ENCODE assay signal across 17 cellular contexts in the genomic region with DNA sequence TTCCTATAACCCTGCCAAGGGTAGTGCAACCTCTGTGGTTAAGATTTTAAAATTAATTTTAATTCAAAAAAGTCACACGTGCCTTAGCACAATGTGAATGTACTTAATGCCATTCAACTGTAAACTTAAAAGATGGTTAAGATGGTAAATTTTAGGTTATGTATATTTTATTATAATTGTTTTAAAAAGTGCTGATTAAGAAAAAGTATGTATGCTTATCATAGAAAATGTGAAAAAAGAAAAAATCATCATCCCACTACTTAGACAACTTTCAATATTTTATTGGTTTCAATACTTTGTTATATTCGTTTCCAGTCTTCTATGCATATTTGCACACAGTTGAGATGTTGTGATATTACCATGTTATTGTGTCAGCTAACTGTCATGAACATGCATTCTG. TPM values are rescaled to one million over a fixed set of nuclear protein-coding genes. Genes with fewer than 3 reads are reported as not detected.
DNase-seq lines count a peak whose midpoint lies in the region; ATAC-seq, FAIRE-seq and TF ChIP-seq lines count a peak whose summit lies in the region.
"Had no signal": no experiment of that assay in that cellular context is flagged by ENCODE, and none has a peak within 500 bp of the region (broad histone marks: within the 10 kb centered on the region; RNA-seq: fewer than 3 reads in every experiment).

No MANE protein-coding gene starts in this region.

- TF ChIP-seq RAD21 in HepG2 (CRISPR knock-in tag; IDR thresholded peaks at IDR 0.05) = no peak

- DNase-seq in HepG2 (ENCODE audit: low spot score) (no peak), right lobe of liver (no peak), RCC 7860 (ENCODE audit: low spot score) (no peak), thyroid gland (no peak), Right ventricle myocardium superior (no peak), H4 (ENCODE audit: low spot score) (no peak)
- DNase-seq: 8988T; C1 segment of cervical spinal cord; Caco-2; CD8-positive, alpha-beta T cell; DMS153; DND-41; GOT3; H7; HCEC 1CT had no signal

- peaks cover 27 to 46% of the 10 kb centered on the region in 2 experiments for H3K36me3 ChIP-seq in HepG2 (replicated peaks in 1 of 2; ENCODE audit: control insufficient read depth in 1 of 2, insufficient read depth in 2 of 2, low read length in 2 of 2)
- peaks cover 0 to 32% (median 9%) of the 10 kb centered on the region in 4 donors for H3K36me3 ChIP-seq in right lobe of liver
- peaks cover 0 to 13% of the 10 kb centered on the region in 2 donors for H3K36me3 ChIP-seq in thyroid gland

- no TSS peak for BruUV-seq in HepG2 (replicated peaks; lab: Mats Ljungman, UMichigan)

- TF ChIP-seq EP300 in HepG2 (IDR thresholded peaks at IDR 0.05; ENCODE audit: low read depth in 2 of 2, low read length in 2 of 2) = no peak
- no peak for TF ChIP-seq EP300 in HepG2 (CRISPR knock-in tag; IDR thresholded peaks at IDR 0.05; ENCODE audit: borderline replicate concordance)

- 78% methylated on average over 2 of the region's 2 CpGs for WGBS in HepG2 (ENCODE audit: low lambda C conversion rate)
- 61% methylated on average over 2 of the region's 2 CpGs for WGBS in right lobe of liver (ENCODE audit: insufficient coverage, low coverage, low lambda C conversion rate, missing lambda C conversion rate)
- 45 to 48% methylated on average over 2 of the region's 2 CpGs for WGBS in thyroid gland, 2 donors

- no peak overlapping the region for H3K27ac ChIP-seq in HepG2 (ENCODE audit: extremely low read length, insufficient read depth, low read length)
- no peak overlapping the region for H3K27ac ChIP-seq in right lobe of liver
- peak overlapping the region in 2 of 3 donors; percentile 20 to 61 for H3K27ac ChIP-seq in thyroid gland

- peaks cover 26% of the 10 kb centered on the region for H3K4me1 ChIP-seq in HepG2 (ENCODE audit: insufficient read depth, low read length)
- peaks cover 0 to 25% (median 2%) of the 10 kb centered on the region in 4 donors for H3K4me1 ChIP-seq in right lobe of liver
- H3K4me1 ChIP-seq in thyroid gland = peaks cover 32 to 39% of the 10 kb centered on the region in 2 donors

- intact Hi-C loops in HepG2 (cut with micrococcal nuclease; ENCODE audit: unreplicated experiment) (no loop called here), right lobe of liver (cut with DNase I) (no loop called here), thyroid gland (cut with DNase I) (no loop called here), Right ventricle myocardium superior (cut with DNase I) (no loop called here)

- POLR2A ChIA-PET in HepG2 (lab: Yijun Ruan, JAX) = no interaction called here

- H3K9me3 ChIP-seq in HepG2 (ENCODE audit: low read length) (no peaks in the 10 kb centered on the region), right lobe of liver (no peaks in the 10 kb centered on the region), thyroid gland (no peaks in the 10 kb centered on the region)
- H3K9me3 ChIP-seq: Caco-2 had no signal

- peaks cover 48% of the 10 kb centered on the region for H3K79me2 ChIP-seq in HepG2 (ENCODE audit: insufficient read depth, low read length)

- H3K27me3 ChIP-seq in HepG2 (ENCODE audit: control insufficient read depth in 1 of 2, insufficient read depth in 2 of 2, low read length in 2 of 2) (no peaks in the 10 kb centered on the region), right lobe of liver (no peaks in the 10 kb centered on the region), thyroid gland (no peaks in the 10 kb centered on the region)

- peaks cover 43% of the 10 kb centered on the region for H4K20me1 ChIP-seq in HepG2 (ENCODE audit: insufficient read depth, low read length)

- no peak overlapping the region for H3K4me3 ChIP-seq in HepG2 (replicated peaks in 1 of 3; ENCODE audit: insufficient read depth in 1 of 3, low read depth in 2 of 3, low read length in 3 of 3)
- H3K4me3 ChIP-seq in right lobe of liver = no peak overlapping the region
- H3K4me3 ChIP-seq in thyroid gland (replicated peaks in 1 of 3) = no peak overlapping the region

- in situ Hi-C loops in HepG2 (cut with HindIII; ENCODE audit: extremely low pct_ligation_motif_present, low pct_unique_long_range_greater_than_20kb) = no loop called here

- TF ChIP-seq CTCF in HepG2 (CRISPR knock-in tag; IDR thresholded peaks at IDR 0.05) (no peak), right lobe of liver (IDR thresholded peaks at IDR 0.05) (no peak), thyroid gland (IDR thresholded peaks at IDR 0.05) (no peak)

- H2AFZ ChIP-seq in HepG2 (ENCODE audit: low read length) = no peak overlapping the region

- FAIRE-seq in HepG2 (lab: Jason Lieb, UNC) (no peak), RCC 7860 (lab: Jason Lieb, UNC) (peak; percentile 35)
- FAIRE-seq: G401.6, GM12892 had no signal

- no peak overlapping the region for H3K9ac ChIP-seq in HepG2 (ENCODE audit: insufficient read depth, low read depth, low read length)

- H3K4me2 ChIP-seq in HepG2 (ENCODE audit: low read depth, low read length) = no peak overlapping the region

- ATAC-seq in HepG2 = no peak
- no peak for ATAC-seq in right lobe of liver
- no peak for ATAC-seq in Right ventricle myocardium superior (ENCODE audit: poor library complexity)
- ATAC-seq: CD8-positive, alpha-beta T cell had no signal

- CTCF ChIA-PET in HepG2 (lab: Yijun Ruan, JAX; ENCODE audit: low intra/inter-chr PET ratio, low total read pairs) = no interaction called here

- no peak for TF ChIP-seq POLR2A in HepG2 (IDR thresholded peaks at IDR 0.05; ENCODE audit: insufficient read depth in 1 of 2, low read depth in 2 of 2, low read length in 2 of 2)
- TF ChIP-seq POLR2A in right lobe of liver (IDR thresholded peaks at IDR 0.05) = no peak
- TF ChIP-seq POLR2A in thyroid gland (IDR thresholded peaks at IDR 0.05) = no peak

TF ChIP-seq in HepG2, 621 proteins besides CTCF, POLR2A, EP300 and RAD21:
- TF ChIP-seq MAFK (conservative IDR thresholded peaks at IDR 0.05 in 1 of 2, IDR thresholded peaks at IDR 0.05 in 1 of 2; ENCODE audit: low read length in 2 of 2) (peak; percentile 47 to 74; a peak in 3 of 4 replicates), MAFF (IDR thresholded peaks at IDR 0.05; ENCODE audit: low read depth, low read length) (peak; percentile 58; the same call in 1 of the 2 replicates), ZXDC (CRISPR knock-in tag; IDR thresholded peaks at IDR 0.05) (no peak)

RNA-seq across cellular contexts. Expression of gene ARFGEF2, which starts 18.7 kb away (rescaled TPM):
- total RNA-seq in HepG2 (2016; rRNA removed; fragmentation: Illumina TruSeq; extraction: Trizol) = 60.8 and 89.4 TPM in 2 replicates
- 12.9 and 14.8 TPM in 2 replicates for total RNA-seq in HepG2 (2016; cell fraction: cytosol; rRNA removed; fragmentation: Illumina TruSeq; extraction: Trizol; ENCODE audit: low read depth)
- 57.7 and 87.7 TPM in 2 replicates for total RNA-seq in HepG2 (2016; cell fraction: insoluble cytoplasmic fraction; rRNA removed; fragmentation: Illumina TruSeq; extraction: Trizol)
- total RNA-seq in HepG2 (2016; cell fraction: membrane; rRNA removed; fragmentation: Illumina TruSeq; extraction: Trizol) = 22.8 and 23.2 TPM in 2 replicates
- total RNA-seq in HepG2 (2016; cell fraction: nucleus; rRNA removed; fragmentation: Illumina TruSeq; extraction: Trizol) = 61.8 and 69.9 TPM in 2 replicates
- 44.0 and 44.6 TPM in 2 replicates for polyA plus RNA-seq in HepG2 (2011; rRNA removed)
- 26.6 and 34.6 TPM in 2 replicates for polyA plus RNA-seq in HepG2 (2011; cell fraction: cytosol; rRNA removed)
- polyA plus RNA-seq in HepG2 (2011; cell fraction: nucleus; rRNA removed) = 49.9 and 56.4 TPM in 2 replicates
- polyA plus RNA-seq in HepG2 (2012) = 42.2 and 43.8 TPM in 2 replicates
- polyA plus RNA-seq in HepG2 (2016; cell fraction: cytosol; fragmentation: Illumina TruSeq; extraction: Trizol; ENCODE audit: low read depth) = 1.1 TPM in 2 replicates
- polyA plus RNA-seq in HepG2 (2016; cell fraction: insoluble cytoplasmic fraction; fragmentation: Illumina TruSeq; extraction: Trizol; ENCODE audit: low read depth) = 38.0 and 39.6 TPM in 2 replicates
- 3.0 and 3.5 TPM in 2 replicates for polyA plus RNA-seq in HepG2 (2016; cell fraction: membrane; fragmentation: Illumina TruSeq; extraction: Trizol; ENCODE audit: low read depth)
- 60.6 and 68.6 TPM in 2 replicates for polyA plus RNA-seq in HepG2 (2016; cell fraction: nucleus; fragmentation: Illumina TruSeq; extraction: Trizol; ENCODE audit: insufficient read depth, low read depth)
- polyA minus RNA-seq in HepG2 (2011; rRNA and poly(A)+ RNA removed; ENCODE audit: low replicate concordance) = 69.3 and 130 TPM in 2 replicates
- polyA minus RNA-seq in HepG2 (2011; cell fraction: cytosol; rRNA and poly(A)+ RNA removed) = 69.6 and 83.1 TPM in 2 replicates
- polyA minus RNA-seq in HepG2 (2011; cell fraction: nucleus; rRNA and poly(A)+ RNA removed) = 96.2 and 117 TPM in 2 replicates
- 10 to 100 TPM; 23.4 to 30.0 (median 26.9) TPM for total RNA-seq in right lobe of liver
- 100 to 1,000 TPM in 2 of 4 donors, 10 to 100 TPM in 2; 92.3 to 131 (median 101) TPM for total RNA-seq in thyroid gland
- 36.8 TPM for total RNA-seq in Right ventricle myocardium superior
- total RNA-seq in H4 (2014; rRNA removed; shearing (Covaris generic)) = 11.2 and 13.8 TPM in 2 replicates

Comparison
In these comparisons a context has a peak if more than half of its experiments do, and no peak if none do; other contexts are left out.
1. H3K27ac ChIP-seq: peak in thyroid gland (2 of 3); none in HepG2 (single experiment) and right lobe of liver (0 of 3).